Comparison of ENCODE assay signal across 2 cellular contexts in the genomic region with DNA sequence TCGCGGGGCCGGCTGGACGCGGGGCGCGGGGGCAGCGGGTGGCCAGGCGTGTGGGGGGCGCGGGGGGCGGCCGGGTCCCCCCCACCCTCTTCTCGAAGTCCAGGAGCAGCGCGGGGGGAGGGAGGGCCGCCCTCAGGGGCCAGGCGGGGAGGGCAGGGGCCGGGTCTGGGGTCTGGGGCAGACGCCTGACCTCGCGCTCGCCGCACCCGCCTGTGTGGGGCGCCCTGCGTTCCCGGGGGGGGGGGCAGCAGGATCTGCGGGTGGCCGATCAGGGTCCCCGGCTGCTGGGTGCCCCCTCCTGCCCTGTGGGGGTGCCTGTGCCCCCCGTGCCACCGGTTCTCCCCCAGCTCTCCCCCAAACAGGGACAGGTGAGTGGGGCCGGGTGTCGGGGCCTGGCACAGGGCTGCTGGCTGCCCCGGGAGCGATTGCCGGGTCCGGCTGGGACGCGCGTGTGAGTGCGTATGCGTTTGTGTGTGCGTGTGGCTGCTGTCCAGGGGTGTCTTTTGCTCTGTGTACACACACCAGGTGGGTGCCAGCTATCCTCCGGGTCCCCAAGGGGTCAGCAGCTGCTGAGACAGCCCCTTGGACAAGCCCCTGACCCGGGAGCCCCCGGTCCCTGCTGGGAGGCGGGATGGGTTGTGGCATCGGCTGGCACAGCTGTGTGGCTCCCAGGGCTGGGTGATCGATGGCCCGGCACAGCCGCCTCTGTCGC.
A peak's percentile ranks its signal among the peaks of the same experiment; 100 is the strongest.
TF ChIP-seq lines count a peak whose summit lies in the region.

No MANE protein-coding gene starts in this region.

TF ChIP-seq in GM23338, 12 proteins besides CTCF, POLR2A, EP300 and RAD21 (continues in another document):
- no peak for TF ChIP-seq ZNF331 (CRISPR knock-in tag; IDR thresholded peaks at IDR 0.05; ENCODE audit: low read depth)
- no peak for TF ChIP-seq CREB1 (CRISPR knock-in tag; IDR thresholded peaks at IDR 0.05; ENCODE audit: low read depth)
- TF ChIP-seq POLR2AphosphoS5 (IDR thresholded peaks at IDR 0.05; ENCODE audit: low read depth) = no peak
- no peak for TF ChIP-seq EZH2phosphoT487 (IDR thresholded peaks at IDR 0.05; ENCODE audit: unreplicated experiment)
- no peak for TF ChIP-seq EZH2 (IDR thresholded peaks at IDR 0.05; ENCODE audit: low read depth, unreplicated experiment)
- no peak for TF ChIP-seq ZNF114 (CRISPR knock-in tag; IDR thresholded peaks at IDR 0.05)
- TF ChIP-seq, protein P1, sequence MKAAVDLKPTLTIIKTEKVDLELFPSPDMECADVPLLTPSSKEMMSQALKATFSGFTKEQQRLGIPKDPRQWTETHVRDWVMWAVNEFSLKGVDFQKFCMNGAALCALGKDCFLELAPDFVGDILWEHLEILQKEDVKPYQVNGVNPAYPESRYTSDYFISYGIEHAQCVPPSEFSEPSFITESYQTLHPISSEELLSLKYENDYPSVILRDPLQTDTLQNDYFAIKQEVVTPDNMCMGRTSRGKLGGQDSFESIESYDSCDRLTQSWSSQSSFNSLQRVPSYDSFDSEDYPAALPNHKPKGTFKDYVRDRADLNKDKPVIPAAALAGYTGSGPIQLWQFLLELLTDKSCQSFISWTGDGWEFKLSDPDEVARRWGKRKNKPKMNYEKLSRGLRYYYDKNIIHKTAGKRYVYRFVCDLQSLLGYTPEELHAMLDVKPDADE (IDR thresholded peaks at IDR 0.05) = no peak
- TF ChIP-seq, protein P2, sequence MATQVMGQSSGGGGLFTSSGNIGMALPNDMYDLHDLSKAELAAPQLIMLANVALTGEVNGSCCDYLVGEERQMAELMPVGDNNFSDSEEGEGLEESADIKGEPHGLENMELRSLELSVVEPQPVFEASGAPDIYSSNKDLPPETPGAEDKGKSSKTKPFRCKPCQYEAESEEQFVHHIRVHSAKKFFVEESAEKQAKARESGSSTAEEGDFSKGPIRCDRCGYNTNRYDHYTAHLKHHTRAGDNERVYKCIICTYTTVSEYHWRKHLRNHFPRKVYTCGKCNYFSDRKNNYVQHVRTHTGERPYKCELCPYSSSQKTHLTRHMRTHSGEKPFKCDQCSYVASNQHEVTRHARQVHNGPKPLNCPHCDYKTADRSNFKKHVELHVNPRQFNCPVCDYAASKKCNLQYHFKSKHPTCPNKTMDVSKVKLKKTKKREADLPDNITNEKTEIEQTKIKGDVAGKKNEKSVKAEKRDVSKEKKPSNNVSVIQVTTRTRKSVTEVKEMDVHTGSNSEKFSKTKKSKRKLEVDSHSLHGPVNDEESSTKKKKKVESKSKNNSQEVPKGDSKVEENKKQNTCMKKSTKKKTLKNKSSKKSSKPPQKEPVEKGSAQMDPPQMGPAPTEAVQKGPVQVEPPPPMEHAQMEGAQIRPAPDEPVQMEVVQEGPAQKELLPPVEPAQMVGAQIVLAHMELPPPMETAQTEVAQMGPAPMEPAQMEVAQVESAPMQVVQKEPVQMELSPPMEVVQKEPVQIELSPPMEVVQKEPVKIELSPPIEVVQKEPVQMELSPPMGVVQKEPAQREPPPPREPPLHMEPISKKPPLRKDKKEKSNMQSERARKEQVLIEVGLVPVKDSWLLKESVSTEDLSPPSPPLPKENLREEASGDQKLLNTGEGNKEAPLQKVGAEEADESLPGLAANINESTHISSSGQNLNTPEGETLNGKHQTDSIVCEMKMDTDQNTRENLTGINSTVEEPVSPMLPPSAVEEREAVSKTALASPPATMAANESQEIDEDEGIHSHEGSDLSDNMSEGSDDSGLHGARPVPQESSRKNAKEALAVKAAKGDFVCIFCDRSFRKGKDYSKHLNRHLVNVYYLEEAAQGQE (IDR thresholded peaks at IDR 0.05; ENCODE audit: unreplicated experiment) = no peak
- no peak for TF ChIP-seq NANOG (IDR thresholded peaks at IDR 0.05; ENCODE audit: borderline replicate concordance)

TF ChIP-seq in K562, 482 proteins besides CTCF, POLR2A, EP300 and RAD21:
- TF ChIP-seq, protein P3, sequence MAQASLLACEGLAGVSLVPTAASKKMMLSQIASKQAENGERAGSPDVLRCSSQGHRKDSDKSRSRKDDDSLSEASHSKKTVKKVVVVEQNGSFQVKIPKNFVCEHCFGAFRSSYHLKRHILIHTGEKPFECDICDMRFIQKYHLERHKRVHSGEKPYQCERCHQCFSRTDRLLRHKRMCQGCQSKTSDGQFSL (CRISPR knock-in tag; IDR thresholded peaks at IDR 0.05) = 0 out of 2 replicates have a peak, but pooled peaks have one; percentile 3
- TF ChIP-seq, protein P3 (tag; IDR thresholded peaks at IDR 0.05) = no peak
- TF ChIP-seq TBP (optimal IDR thresholded peaks at IDR 0.05; ENCODE audit: low read depth, low read length) (no peak), TCF7 (IDR thresholded peaks at IDR 0.05; ENCODE audit: borderline replicate concordance) (no peak)
